ENCODE assay signal across 11 cellular contexts in the genomic region with DNA sequence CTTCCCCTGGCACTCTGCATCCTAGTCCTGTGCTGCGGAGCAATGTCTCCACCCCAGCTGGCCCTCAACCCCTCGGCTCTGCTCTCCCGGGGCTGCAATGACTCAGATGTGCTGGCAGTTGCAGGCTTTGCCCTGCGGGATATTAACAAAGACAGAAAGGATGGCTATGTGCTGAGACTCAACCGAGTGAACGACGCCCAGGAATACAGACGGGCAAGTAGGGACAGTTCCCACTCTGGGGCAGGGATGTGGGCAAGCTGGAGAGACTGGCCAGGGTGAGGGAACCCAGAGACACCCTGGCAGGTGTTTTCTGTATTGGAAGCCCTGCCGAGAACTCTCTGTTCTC. TPM values are rescaled to one million over a fixed set of nuclear protein-coding genes. Genes with fewer than 3 reads are reported as not detected.
DNase-seq lines count a peak whose midpoint lies in the region; ATAC-seq, FAIRE-seq and TF ChIP-seq lines count a peak whose summit lies in the region.
"Had no signal": no experiment of that assay in that cellular context is flagged by ENCODE, and none has a peak within 500 bp of the region (broad histone marks: within the 10 kb centered on the region; RNA-seq: fewer than 3 reads in every experiment).

No MANE protein-coding gene starts in this region.

- no peak overlapping the region for H3K4ac ChIP-seq in mesendoderm (ENCODE audit: low read depth, low read length)

- no peaks in the 10 kb centered on the region for H3K36me3 ChIP-seq in breast epithelium
- no peaks in the 10 kb centered on the region for H3K36me3 ChIP-seq in mesendoderm (ENCODE audit: control insufficient read depth, insufficient read depth, low read length)

- no peak overlapping the region for H2BK15ac ChIP-seq in mesendoderm (replicated peaks; ENCODE audit: low read depth)

- no peak overlapping the region for H4K8ac ChIP-seq in mesendoderm (ENCODE audit: low read depth, low read length)

- TF ChIP-seq POLR2A in breast epithelium (IDR thresholded peaks at IDR 0.05) (no peak), GM12891 (IDR thresholded peaks at IDR 0.05; ENCODE audit: low read depth, low read length) (no peak)

- H3K27me3 ChIP-seq in breast epithelium = no peaks in the 10 kb centered on the region
- no peaks in the 10 kb centered on the region for H3K27me3 ChIP-seq in mesendoderm (ENCODE audit: insufficient read depth, low read length, poor library complexity)

- H3K9me3 ChIP-seq in breast epithelium = no peaks in the 10 kb centered on the region

- WGBS in mesendoderm (ENCODE audit: extremely low coverage, insufficient coverage, low lambda C conversion rate) = no CpG with 5 or more reads among the region's 9 CpGs

- no peak overlapping the region for H3K18ac ChIP-seq in mesendoderm (ENCODE audit: low read length)

- H2BK5ac ChIP-seq in mesendoderm (ENCODE audit: low read length) = no peak overlapping the region

- H3K79me1 ChIP-seq in mesendoderm (ENCODE audit: low read length) = no peaks in the 10 kb centered on the region

- H3K4me2 ChIP-seq in mesendoderm (ENCODE audit: low read length) = no peak overlapping the region

- H3K79me2 ChIP-seq in mesendoderm (ENCODE audit: control insufficient read depth, insufficient read depth, low read length) = no peaks in the 10 kb centered on the region

- no peak overlapping the region for H4K5ac ChIP-seq in mesendoderm (ENCODE audit: low read length)

- POLR2A ChIA-PET in HEK293T (lab: Yijun Ruan, JAX) = no interaction called here

- DNase-seq in Right ventricle myocardium inferior (ENCODE audit: missing footprints) (no peak), cardiac septum (ENCODE audit: low spot score) (no peak), breast epithelium (ENCODE audit: low spot score in 2 of 2) (peak; percentile 57 to 86), islet precursor cell (peak; percentile 88), GM12891 (ENCODE audit: insufficient read length, low spot score) (no peak), NCI-H2171 treated with DMSO at 0.1 percent for 48 hours (lab: John Stamatoyannopoulos, UW) (no peak), mesendoderm (no peak), HEK293T (ENCODE audit: extremely low spot score) (no peak)

- CTCF ChIA-PET in HEK293T (lab: Yijun Ruan, JAX) = interaction anchor here (0.8 kb wide), 1 partner anchor 23 kb away, joined by 3 read pairs; no protein-coding TSS in a partner anchor

- H3K9ac ChIP-seq in mesendoderm (ENCODE audit: low read length) = no peak overlapping the region

- peak; percentile 28 for ATAC-seq in Right ventricle myocardium inferior

- no peak overlapping the region for H2BK120ac ChIP-seq in mesendoderm (ENCODE audit: low read depth, low read length)

- no peak for FAIRE-seq in GM12891 (lab: Jason Lieb, UNC)

- intact Hi-C loops in Right ventricle myocardium inferior (cut with DNase I) = no loop called here
- intact Hi-C loops in cardiac septum (cut with DNase I) = no loop called here
- intact Hi-C loops in breast epithelium (cut with DNase I; ENCODE audit: low total_unique reads) = no loop called here

- no peak overlapping the region for H3K23ac ChIP-seq in mesendoderm (ENCODE audit: low read length)

- no peak for TF ChIP-seq CTCF in breast epithelium (IDR thresholded peaks at IDR 0.05)

- H2AK5ac ChIP-seq in mesendoderm (ENCODE audit: low read length) = no peak overlapping the region

- peak overlapping the region; percentile 68 to 74 for H3K27ac ChIP-seq in breast epithelium
- H3K27ac ChIP-seq in mesendoderm (ENCODE audit: low read depth, low read length) = no peak overlapping the region

- H3K4me1 ChIP-seq in breast epithelium = peaks cover 0 to 13% of the 10 kb centered on the region in 2 donors
- peaks cover 2% of the 10 kb centered on the region for H3K4me1 ChIP-seq in mesendoderm (ENCODE audit: control insufficient read depth, low read depth, low read length)

- no peak overlapping the region for H3K4me3 ChIP-seq in breast epithelium
- H3K4me3 ChIP-seq in mesendoderm (ENCODE audit: low read length) = no peak overlapping the region

- no peak overlapping the region for H3K56ac ChIP-seq in mesendoderm (ENCODE audit: low read length)

TF ChIP-seq in GM12891, 5 proteins besides CTCF, POLR2A, EP300 and RAD21:
- TF ChIP-seq POU2F2 (IDR thresholded peaks at IDR 0.05; ENCODE audit: low read depth, low read length) (no peak), SPI1 (IDR thresholded peaks at IDR 0.05; ENCODE audit: low read depth, low read length) (no peak), PAX5 (IDR thresholded peaks at IDR 0.05; ENCODE audit: insufficient read depth, low read length, severe bottlenecking) (no peak), TAF1 (IDR thresholded peaks at IDR 0.05; ENCODE audit: low read depth, low read length) (no peak), POLR2AphosphoS5 (IDR thresholded peaks at IDR 0.05; ENCODE audit: low read depth, low read length) (no peak)

TF ChIP-seq in HEK293T, 16 proteins besides CTCF, POLR2A, EP300 and RAD21:
- no peak for TF ChIP-seq CTBP1 (IDR thresholded peaks at IDR 0.05; ENCODE audit: borderline replicate concordance)
- no peak for TF ChIP-seq TARDBP (IDR thresholded peaks at IDR 0.05)
- no peak for TF ChIP-seq FOXK2 (IDR thresholded peaks at IDR 0.05)
- TF ChIP-seq BHLHE40 (IDR thresholded peaks at IDR 0.05; ENCODE audit: borderline replicate concordance) = no peak
- TF ChIP-seq ELF4 (IDR thresholded peaks at IDR 0.05) = no peak
- TF ChIP-seq SUZ12 (IDR thresholded peaks at IDR 0.05) = no peak
- TF ChIP-seq NFRKB (IDR thresholded peaks at IDR 0.05) = no peak
- no peak for TF ChIP-seq L3MBTL2 (conservative IDR thresholded peaks at IDR 0.05)
- TF ChIP-seq FOXA1 (IDR thresholded peaks at IDR 0.05) = no peak
- TF ChIP-seq, protein P1, sequence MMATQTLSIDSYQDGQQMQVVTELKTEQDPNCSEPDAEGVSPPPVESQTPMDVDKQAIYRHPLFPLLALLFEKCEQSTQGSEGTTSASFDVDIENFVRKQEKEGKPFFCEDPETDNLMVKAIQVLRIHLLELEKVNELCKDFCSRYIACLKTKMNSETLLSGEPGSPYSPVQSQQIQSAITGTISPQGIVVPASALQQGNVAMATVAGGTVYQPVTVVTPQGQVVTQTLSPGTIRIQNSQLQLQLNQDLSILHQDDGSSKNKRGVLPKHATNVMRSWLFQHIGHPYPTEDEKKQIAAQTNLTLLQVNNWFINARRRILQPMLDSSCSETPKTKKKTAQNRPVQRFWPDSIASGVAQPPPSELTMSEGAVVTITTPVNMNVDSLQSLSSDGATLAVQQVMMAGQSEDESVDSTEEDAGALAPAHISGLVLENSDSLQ (IDR thresholded peaks at IDR 0.05) = no peak

RNA-seq across cellular contexts. Expression of gene FETUB, which starts 0.2 kb away (rescaled TPM):
- total RNA-seq in Right ventricle myocardium inferior (not detected), cardiac septum (not detected), breast epithelium (not detected)
- not detected for polyA plus RNA-seq in GM12891 (2012; ENCODE audit: low read depth, missing spikeins)
- polyA plus RNA-seq in mesendoderm (2013, experiment 1 of 2) = not detected
- not detected for polyA plus RNA-seq in mesendoderm (2013, experiment 2 of 2)
- total RNA-seq: activated CD8-positive, alpha-beta memory T cell treated with anti-CD3 and anti-CD28 coated beads for 36 hours; mucosa of gallbladder; subcutaneous adipose tissue had no signal

RNA-seq across cellular contexts. Expression of gene HRG, which starts 25.4 kb away (rescaled TPM):
- not detected for total RNA-seq in Right ventricle myocardium inferior
- total RNA-seq in cardiac septum = not detected
- not detected for total RNA-seq in breast epithelium
- polyA plus RNA-seq in GM12891 (2012; ENCODE audit: low read depth, missing spikeins) = not detected
- polyA plus RNA-seq in mesendoderm (2013, experiment 1 of 2) = 0.22 TPM
- polyA plus RNA-seq in mesendoderm (2013, experiment 2 of 2) = 0.21 TPM
- total RNA-seq: activated CD8-positive, alpha-beta memory T cell treated with anti-CD3 and anti-CD28 coated beads for 36 hours; subcutaneous adipose tissue had no signal

RNA-seq across cellular contexts. Expression of gene AHSG, which starts 27.6 kb away (rescaled TPM):
- total RNA-seq in Right ventricle myocardium inferior (not detected), cardiac septum (not detected), breast epithelium (not detected)
- not detected for polyA plus RNA-seq in GM12891 (2012; ENCODE audit: low read depth, missing spikeins)
- polyA plus RNA-seq in mesendoderm (2013, experiment 1 of 2) = 0.15 TPM
- 0.11 TPM for polyA plus RNA-seq in mesendoderm (2013, experiment 2 of 2)
- total RNA-seq: activated CD8-positive, alpha-beta memory T cell treated with anti-CD3 and anti-CD28 coated beads for 36 hours; subcutaneous adipose tissue had no signal

Comparison
In these comparisons a context has a peak if more than half of its experiments do, and no peak if none do; other contexts are left out.
1. DNase-seq: peak in breast epithelium (2 of 2) and islet precursor cell (single experiment); none in Right ventricle myocardium inferior (single experiment), cardiac septum (single experiment), GM12891 (single experiment), NCI-H2171 treated with DMSO at 0.1 percent for 48 hours (single experiment), mesendoderm (single experiment) and HEK293T (single experiment).